27 cellular contexts compared by ENCODE assay signal in the genomic region with DNA sequence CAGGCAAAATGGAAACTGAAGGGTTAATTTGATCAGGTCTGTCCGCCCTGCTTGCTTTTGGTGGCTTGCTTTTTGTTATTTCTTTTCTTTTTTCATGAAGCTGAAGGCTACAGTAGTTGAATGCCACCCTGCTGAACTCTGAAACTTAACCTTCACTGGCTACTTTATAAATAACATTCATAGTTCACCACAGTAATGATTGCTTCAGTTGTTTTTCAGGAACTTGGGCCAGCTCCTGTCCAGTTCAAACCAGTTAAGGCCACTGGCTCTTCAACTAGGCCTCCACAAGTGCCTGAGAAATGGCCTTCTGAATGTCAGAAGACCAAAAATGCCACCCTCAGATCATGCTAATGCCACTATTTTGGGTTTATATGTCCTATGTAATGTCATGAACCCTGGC. TPM values are rescaled to one million over a fixed set of nuclear protein-coding genes. Genes with fewer than 3 reads are reported as not detected.
"Had no signal": no experiment of that assay in that cellular context is flagged by ENCODE, and none has a peak within 500 bp of the region (broad histone marks: within the 10 kb centered on the region; RNA-seq: fewer than 3 reads in every experiment).

No MANE protein-coding gene starts in this region.

- H3K9me3 ChIP-seq: gastroesophageal sphincter, testis had no signal

- H3K4me3 ChIP-seq: gastroesophageal sphincter, SK-N-MC, skin epidermis, testis had no signal

- H3K4me1 ChIP-seq: gastroesophageal sphincter, testis had no signal

- H3K36me3 ChIP-seq: gastroesophageal sphincter had no signal

- DNase-seq: activated CD4-positive, alpha-beta memory T cell treated with anti-CD3 and anti-CD28 coated beads, Interleukin-2, amount 10 ng/mL, durations not matched to agents 7 days and 5 days; activated CD4-positive, alpha-beta T cell treated with anti-CD3 and anti-CD28 coated beads, Interleukin-2, amount 10 ng/mL, durations not matched to agents 24 days and 14 days; activated effector memory CD4-positive, alpha-beta T cell treated with Interleukin-2 at 50 U/mL for 16 hours; activated naive CD4-positive, alpha-beta T cell treated with anti-CD3 and anti-CD28 coated beads for 36 hours; activated naive CD8-positive, alpha-beta T cell treated with anti-CD3 and anti-CD28 coated beads, Interleukin-2, amount 10 ng/mL, durations not matched to agents 7 days and 5 days; activated T-cell treated with anti-CD3 and anti-CD28 coated beads, Interleukin-2, amount 50 U/mL, for 72 hours; amygdala; effector CD4-positive, alpha-beta T cell; head of caudate nucleus; mammary epithelial cell; natural killer cell; stimulated activated CD4-positive, alpha-beta T cell treated with anti-CD3 and anti-CD28 coated beads, Interleukin-15, amount 100 ng/mL, for 24 hours; SW 1271; T-helper 17 cell; testis had no signal

- FAIRE-seq: endometrium, keratinocyte had no signal

- ATAC-seq: activated CD4-positive, CD25-positive, alpha-beta regulatory T cell treated with anti-CD3 and anti-CD28 coated beads, Interleukin-2, amount 50 U/mL, for 24 hours; activated T-cell treated with anti-CD3 and anti-CD28 coated beads, Interleukin-2, amount 50 U/mL, for 72 hours; gastroesophageal sphincter; natural killer cell; stimulated activated memory B cell treated with anti-CD40 and anti-IgM and Interleukin-4, amounts not matched to agents 10 μg/mL and 1 μg/mL and 100 μg/mL, for 72 hours; T-helper 17 cell had no signal

- H3K27me3 ChIP-seq: gastroesophageal sphincter, testis had no signal

- H3K27ac ChIP-seq: gastroesophageal sphincter, SK-N-MC, skin epidermis, testis had no signal

RNA-seq across cellular contexts. Expression of gene ASB9, which starts 7.7 kb away (rescaled TPM):
- total RNA-seq: natural killer cell, osteoblast, T-helper 17 cell had no signal

RNA-seq across cellular contexts. Expression of gene ASB11, which starts 37.8 kb away (rescaled TPM):
- total RNA-seq: activated CD4-positive, alpha-beta memory T cell treated with anti-CD3 and anti-CD28 coated beads, Interleukin-2, amount 10 ng/mL, durations not matched to agents 7 days and 5 days; activated CD4-positive, alpha-beta T cell treated with anti-CD3 and anti-CD28 coated beads, Interleukin-2, amount 10 ng/mL, durations not matched to agents 24 days and 14 days; activated naive CD4-positive, alpha-beta T cell treated with anti-CD3 and anti-CD28 coated beads for 36 hours; activated naive CD8-positive, alpha-beta T cell treated with anti-CD3 and anti-CD28 coated beads, Interleukin-2, amount 10 ng/mL, durations not matched to agents 7 days and 5 days; activated T-cell treated with anti-CD3 and anti-CD28 coated beads, Interleukin-2, amount 50 U/mL, for 72 hours; cerebellum; epithelial cell of proximal tubule; mammary epithelial cell; mesothelial cell of epicardium; osteoblast; posterior vena cava; T-helper 17 cell; testis had no signal
- polyA plus RNA-seq: keratinocyte, mammary epithelial cell had no signal
